1 cellular context compared by ENCODE assay signal in genomic region chr14:103702095-103702494, GRCh38.
TF ChIP-seq lines count a peak whose summit lies in the region.

No MANE protein-coding gene starts in this region.

TF ChIP-seq in GM12878, 131 proteins besides CTCF, POLR2A, EP300 and RAD21:
- TF ChIP-seq SP1 (IDR thresholded peaks at IDR 0.05; ENCODE audit: low read depth, low read length) (no peak), SUPT20H (IDR thresholded peaks at IDR 0.05; ENCODE audit: borderline replicate concordance, control insufficient read depth, low read depth, low read length) (no peak), ELK1 (IDR thresholded peaks at IDR 0.05; ENCODE audit: low read depth, low read length) (no peak)
